Comparison of ENCODE assay signal across 9 cellular contexts in the genomic region with DNA sequence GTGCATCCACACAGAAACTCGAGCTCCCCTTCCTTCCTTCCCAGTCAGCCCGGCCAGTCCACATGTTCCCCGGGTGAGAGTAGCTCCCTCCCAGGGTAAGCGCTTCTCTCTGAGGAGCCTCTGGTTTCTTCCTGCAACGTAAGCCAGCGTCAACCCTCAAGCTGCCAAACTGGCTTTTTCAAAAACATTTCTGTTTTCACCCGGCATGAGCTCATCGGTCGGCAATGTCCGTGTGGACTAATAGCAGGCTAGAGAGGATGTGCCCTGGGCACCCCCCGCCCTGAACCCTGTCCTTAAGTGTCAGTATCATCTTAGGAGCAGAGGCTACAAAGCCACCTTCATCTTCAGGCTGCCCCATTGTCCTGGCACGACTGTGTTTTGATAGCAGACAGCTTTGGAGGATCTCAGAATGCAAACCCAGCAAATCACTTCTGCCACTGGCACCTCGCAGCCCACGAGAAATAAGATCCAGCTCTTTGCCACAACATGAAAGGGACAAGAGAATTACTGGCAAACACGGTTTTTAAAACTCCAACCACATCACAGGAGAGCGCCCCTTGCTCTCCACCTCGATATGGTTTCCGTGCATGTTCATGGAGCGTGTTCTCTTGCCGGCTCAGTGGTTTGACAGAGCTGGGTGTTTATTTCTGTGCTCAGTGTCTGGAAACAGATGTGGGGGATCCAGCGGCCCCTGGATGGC. TPM values are rescaled to one million over a fixed set of nuclear protein-coding genes. Genes with fewer than 3 reads are reported as not detected.
DNase-seq lines count a peak whose midpoint lies in the region; ATAC-seq and TF ChIP-seq lines count a peak whose summit lies in the region.
"Had no signal": no experiment of that assay in that cellular context is flagged by ENCODE, and none has a peak within 500 bp of the region (broad histone marks: within the 10 kb centered on the region; RNA-seq: fewer than 3 reads in every experiment).

No MANE protein-coding gene starts in this region.

- H3K4me3 ChIP-seq in body of pancreas (no peak overlapping the region), right cardiac atrium (ENCODE audit: low read length) (no peak overlapping the region), skeletal muscle satellite cell (ENCODE audit: low read length) (peak overlapping the region; percentile 6)

- TF ChIP-seq CTCF in body of pancreas (IDR thresholded peaks at IDR 0.05): no peak

- TF ChIP-seq POLR2A in body of pancreas (IDR thresholded peaks at IDR 0.05): peak in 1 of 3 donors; percentile 19

- no peaks in the 10 kb centered on the region for H3K27me3 ChIP-seq in body of pancreas
- no peaks in the 10 kb centered on the region for H3K27me3 ChIP-seq in right cardiac atrium (ENCODE audit: control insufficient read depth, insufficient read depth)
- no peaks in the 10 kb centered on the region for H3K27me3 ChIP-seq in skeletal muscle satellite cell (ENCODE audit: control insufficient read depth, insufficient read depth, low read length)

- no peaks in the 10 kb centered on the region for H3K9me3 ChIP-seq in body of pancreas
- H3K9me3 ChIP-seq in right cardiac atrium (ENCODE audit: control insufficient read depth, low read length): no peaks in the 10 kb centered on the region
- no peaks in the 10 kb centered on the region for H3K9me3 ChIP-seq in skeletal muscle satellite cell (replicated peaks; ENCODE audit: low read length)

- H3K27ac ChIP-seq in body of pancreas: peak overlapping the region in 2 of 4 donors; percentile 38 to 63
- H3K27ac ChIP-seq in right cardiac atrium (ENCODE audit: low read length): peak overlapping the region; percentile 21
- no peak overlapping the region for H3K27ac ChIP-seq in substantia nigra (ENCODE audit: low read depth, low read length, poor library complexity, severe bottlenecking)

- WGBS in body of pancreas, 2 donors: 35 to 37% methylated on average over 16 to 21 of the region's 21 CpGs
- 34% methylated on average over 21 of the region's 21 CpGs for WGBS in right cardiac atrium

- H3K4me2 ChIP-seq in skeletal muscle satellite cell (ENCODE audit: low read length): peak overlapping the region; percentile 57

- intact Hi-C loops in body of pancreas (cut with DNase I) (no loop called here), right cardiac atrium (cut with DNase I) (no loop called here)

- H3K36me3 ChIP-seq in body of pancreas (replicated peaks in 1 of 2; ENCODE audit: insufficient read depth in 1 of 2, low read depth in 2 of 2) (no peaks in the 10 kb centered on the region), skeletal muscle satellite cell (ENCODE audit: insufficient read depth, low read length) (no peaks in the 10 kb centered on the region)

- peak; percentile 91 for DNase-seq in EH (ENCODE audit: low read depth)
- DNase-seq in body of pancreas: peak; percentile 39 to 63 (median 58)
- peak; percentile 74 to 88 (median 75) for DNase-seq in right cardiac atrium
- DNase-seq in NOMO-1 treated with DMSO at 0.1 percent for 48 hours (lab: John Stamatoyannopoulos, UW; ENCODE audit: unreplicated experiment): no peak
- no peak for DNase-seq in substantia nigra (lab: John Stamatoyannopoulos, UW)

- H3K4me1 ChIP-seq in body of pancreas (peaks cover 11% of the 10 kb centered on the region), right cardiac atrium (ENCODE audit: control insufficient read depth, insufficient read depth, low read length) (peaks cover 5% of the 10 kb centered on the region), skeletal muscle satellite cell (ENCODE audit: control insufficient read depth, insufficient read depth, low read length) (peaks cover 13% of the 10 kb centered on the region)

- ATAC-seq in body of pancreas (peak; percentile 81), right cardiac atrium (peak; percentile 73 to 83), GM19452 (IDR thresholded peaks at IDR 0.05; ENCODE audit: unreplicated experiment) (no peak), GM21723 (IDR thresholded peaks at IDR 0.05; ENCODE audit: unreplicated experiment) (no peak)
- ATAC-seq: Panc1 had no signal

- peak overlapping the region; percentile 37 for H3K9ac ChIP-seq in skeletal muscle satellite cell (ENCODE audit: low read depth, low read length)

RNA-seq across cellular contexts. Expression of gene ALDH1A3, which starts 9.9 kb away (rescaled TPM):
- total RNA-seq in body of pancreas: 10 to 100 TPM; 19.5 to 33.9 TPM
- total RNA-seq in right cardiac atrium: 10 to 100 TPM in 1 of 4 donors, 1 to 10 TPM in 3; 8.4 to 10.3 (median 9.2) TPM
- 8.3 TPM for polyA plus RNA-seq in right cardiac atrium
- 118 and 290 TPM in 2 replicates for total RNA-seq in skeletal muscle satellite cell (2012; rRNA removed)

RNA-seq across cellular contexts. Expression of gene LRRK1, which starts 29.6 kb away (rescaled TPM):
- total RNA-seq in body of pancreas (10 to 100 TPM; 12.2 to 14.0 TPM), right cardiac atrium (1 to 10 TPM; 4.4 to 7.6 (median 6.2) TPM)
- 2.9 TPM for polyA plus RNA-seq in right cardiac atrium
- total RNA-seq in skeletal muscle satellite cell (2012; rRNA removed): 9.1 and 10.9 TPM in 2 replicates

Comparison
In these comparisons a context has a peak if more than half of its experiments do, and no peak if none do; other contexts are left out.
1. DNase-seq: peak in EH (single experiment), body of pancreas (4 of 4) and right cardiac atrium (3 of 3); none in NOMO-1 treated with DMSO at 0.1 percent for 48 hours (single experiment) and substantia nigra (0 of 49).
2. ATAC-seq: peak in body of pancreas (single experiment) and right cardiac atrium (2 of 2); none in GM19452 (single experiment) and GM21723 (single experiment).